ENCODE assay signal across 2 cellular contexts in the genomic region with DNA sequence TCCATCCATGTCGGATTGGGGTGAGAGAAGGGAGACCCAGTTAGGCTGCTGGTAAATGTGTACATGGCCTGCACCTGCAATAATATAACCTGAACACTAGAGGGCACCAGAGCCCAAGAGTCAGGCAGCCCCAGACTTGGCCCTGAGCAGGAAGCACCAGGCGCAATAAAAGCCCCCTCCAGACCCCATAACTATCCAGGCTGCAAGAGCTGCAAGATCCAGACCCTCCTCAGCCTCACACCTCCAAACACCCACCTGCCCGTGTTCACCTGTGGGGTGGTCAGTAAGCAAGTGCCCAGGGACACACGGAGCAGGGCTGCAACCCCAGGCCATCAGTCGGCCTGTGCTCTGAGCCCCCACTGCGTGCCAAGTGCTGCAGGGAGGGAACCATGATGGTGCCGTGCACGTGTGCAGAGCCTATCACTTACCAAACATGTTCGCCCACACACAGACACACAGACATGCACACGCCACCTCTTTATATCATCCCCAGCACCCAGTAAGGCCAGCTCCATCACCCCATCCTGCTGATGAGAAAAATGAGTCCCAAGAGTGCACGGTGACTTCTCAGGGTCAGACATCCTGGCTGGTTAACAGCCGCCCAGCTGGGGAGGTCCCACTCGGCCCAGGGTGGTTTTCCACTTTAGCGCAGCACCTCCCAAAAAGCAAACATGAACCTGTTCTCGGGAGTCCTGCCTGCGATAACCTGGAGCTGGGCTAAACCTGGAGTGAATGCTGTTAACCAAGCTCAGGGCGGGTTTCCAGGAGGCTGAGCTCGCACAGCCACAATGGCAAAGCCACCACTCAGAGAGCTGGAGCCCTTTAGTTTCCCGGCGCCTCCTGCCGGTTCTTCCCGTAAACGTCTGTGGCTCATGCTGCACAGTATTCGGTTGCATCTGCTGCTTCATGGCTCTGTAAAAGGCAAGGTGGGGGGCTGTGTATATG.
TF ChIP-seq lines count a peak whose summit lies in the region.

No MANE protein-coding gene starts in this region.

TF ChIP-seq in HCT116, 20 proteins besides CTCF, POLR2A, EP300 and RAD21:
- TF ChIP-seq, protein P1, sequence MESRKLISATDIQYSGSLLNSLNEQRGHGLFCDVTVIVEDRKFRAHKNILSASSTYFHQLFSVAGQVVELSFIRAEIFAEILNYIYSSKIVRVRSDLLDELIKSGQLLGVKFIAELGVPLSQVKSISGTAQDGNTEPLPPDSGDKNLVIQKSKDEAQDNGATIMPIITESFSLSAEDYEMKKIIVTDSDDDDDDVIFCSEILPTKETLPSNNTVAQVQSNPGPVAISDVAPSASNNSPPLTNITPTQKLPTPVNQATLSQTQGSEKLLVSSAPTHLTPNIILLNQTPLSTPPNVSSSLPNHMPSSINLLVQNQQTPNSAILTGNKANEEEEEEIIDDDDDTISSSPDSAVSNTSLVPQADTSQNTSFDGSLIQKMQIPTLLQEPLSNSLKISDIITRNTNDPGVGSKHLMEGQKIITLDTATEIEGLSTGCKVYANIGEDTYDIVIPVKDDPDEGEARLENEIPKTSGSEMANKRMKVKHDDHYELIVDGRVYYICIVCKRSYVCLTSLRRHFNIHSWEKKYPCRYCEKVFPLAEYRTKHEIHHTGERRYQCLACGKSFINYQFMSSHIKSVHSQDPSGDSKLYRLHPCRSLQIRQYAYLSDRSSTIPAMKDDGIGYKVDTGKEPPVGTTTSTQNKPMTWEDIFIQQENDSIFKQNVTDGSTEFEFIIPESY (IDR thresholded peaks at IDR 0.05; ENCODE audit: extremely low read depth, insufficient replicate concordance, low read length): no peak
- no peak for TF ChIP-seq POLR2AphosphoS5 (IDR thresholded peaks at IDR 0.05; ENCODE audit: low read depth, low read length)
- no peak for TF ChIP-seq ELF1 (IDR thresholded peaks at IDR 0.05; ENCODE audit: borderline replicate concordance, low read depth)
- no peak for TF ChIP-seq ZNF274 (IDR thresholded peaks at IDR 0.05; ENCODE audit: low read depth, low read length)
- TF ChIP-seq, protein P2, sequence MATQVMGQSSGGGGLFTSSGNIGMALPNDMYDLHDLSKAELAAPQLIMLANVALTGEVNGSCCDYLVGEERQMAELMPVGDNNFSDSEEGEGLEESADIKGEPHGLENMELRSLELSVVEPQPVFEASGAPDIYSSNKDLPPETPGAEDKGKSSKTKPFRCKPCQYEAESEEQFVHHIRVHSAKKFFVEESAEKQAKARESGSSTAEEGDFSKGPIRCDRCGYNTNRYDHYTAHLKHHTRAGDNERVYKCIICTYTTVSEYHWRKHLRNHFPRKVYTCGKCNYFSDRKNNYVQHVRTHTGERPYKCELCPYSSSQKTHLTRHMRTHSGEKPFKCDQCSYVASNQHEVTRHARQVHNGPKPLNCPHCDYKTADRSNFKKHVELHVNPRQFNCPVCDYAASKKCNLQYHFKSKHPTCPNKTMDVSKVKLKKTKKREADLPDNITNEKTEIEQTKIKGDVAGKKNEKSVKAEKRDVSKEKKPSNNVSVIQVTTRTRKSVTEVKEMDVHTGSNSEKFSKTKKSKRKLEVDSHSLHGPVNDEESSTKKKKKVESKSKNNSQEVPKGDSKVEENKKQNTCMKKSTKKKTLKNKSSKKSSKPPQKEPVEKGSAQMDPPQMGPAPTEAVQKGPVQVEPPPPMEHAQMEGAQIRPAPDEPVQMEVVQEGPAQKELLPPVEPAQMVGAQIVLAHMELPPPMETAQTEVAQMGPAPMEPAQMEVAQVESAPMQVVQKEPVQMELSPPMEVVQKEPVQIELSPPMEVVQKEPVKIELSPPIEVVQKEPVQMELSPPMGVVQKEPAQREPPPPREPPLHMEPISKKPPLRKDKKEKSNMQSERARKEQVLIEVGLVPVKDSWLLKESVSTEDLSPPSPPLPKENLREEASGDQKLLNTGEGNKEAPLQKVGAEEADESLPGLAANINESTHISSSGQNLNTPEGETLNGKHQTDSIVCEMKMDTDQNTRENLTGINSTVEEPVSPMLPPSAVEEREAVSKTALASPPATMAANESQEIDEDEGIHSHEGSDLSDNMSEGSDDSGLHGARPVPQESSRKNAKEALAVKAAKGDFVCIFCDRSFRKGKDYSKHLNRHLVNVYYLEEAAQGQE (IDR thresholded peaks at IDR 0.05; ENCODE audit: low read depth): no peak
- no peak for TF ChIP-seq SP1 (IDR thresholded peaks at IDR 0.05; ENCODE audit: low read depth)
- TF ChIP-seq EZH2 (IDR thresholded peaks at IDR 0.05): no peak
- TF ChIP-seq EGR1 (IDR thresholded peaks at IDR 0.05; ENCODE audit: low read depth): no peak
- TF ChIP-seq, protein P3, sequence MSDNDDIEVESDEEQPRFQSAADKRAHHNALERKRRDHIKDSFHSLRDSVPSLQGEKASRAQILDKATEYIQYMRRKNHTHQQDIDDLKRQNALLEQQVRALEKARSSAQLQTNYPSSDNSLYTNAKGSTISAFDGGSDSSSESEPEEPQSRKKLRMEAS (IDR thresholded peaks at IDR 0.05): no peak
- no peak for TF ChIP-seq SRF (IDR thresholded peaks at IDR 0.05; ENCODE audit: low read depth)
- no peak for TF ChIP-seq CBX3 (IDR thresholded peaks at IDR 0.05; ENCODE audit: low read depth)
- no peak for TF ChIP-seq SIN3A (IDR thresholded peaks at IDR 0.05; ENCODE audit: low read depth)
- TF ChIP-seq, protein P4, sequence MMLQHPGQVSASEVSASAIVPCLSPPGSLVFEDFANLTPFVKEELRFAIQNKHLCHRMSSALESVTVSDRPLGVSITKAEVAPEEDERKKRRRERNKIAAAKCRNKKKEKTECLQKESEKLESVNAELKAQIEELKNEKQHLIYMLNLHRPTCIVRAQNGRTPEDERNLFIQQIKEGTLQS (IDR thresholded peaks at IDR 0.05): no peak
- no peak for TF ChIP-seq ZFX (IDR thresholded peaks at IDR 0.05)
- no peak for TF ChIP-seq YY1 (IDR thresholded peaks at IDR 0.05; ENCODE audit: extremely low read depth, insufficient replicate concordance, low read depth, low read length)
- no peak for TF ChIP-seq JUND (IDR thresholded peaks at IDR 0.05)
- no peak for TF ChIP-seq CEBPB (IDR thresholded peaks at IDR 0.05; ENCODE audit: low read depth)
- TF ChIP-seq TCF7L2 (IDR thresholded peaks at IDR 0.05; ENCODE audit: borderline replicate concordance, extremely low read depth, insufficient read depth, insufficient read length): no peak
- no peak for TF ChIP-seq FOSL1 (IDR thresholded peaks at IDR 0.05; ENCODE audit: low read depth)
- TF ChIP-seq EZH2phosphoT487 (IDR thresholded peaks at IDR 0.05; ENCODE audit: borderline replicate concordance): no peak

TF ChIP-seq in GM12878, 131 proteins besides CTCF, POLR2A, EP300 and RAD21 (continues in another document):
- TF ChIP-seq, protein P5, sequence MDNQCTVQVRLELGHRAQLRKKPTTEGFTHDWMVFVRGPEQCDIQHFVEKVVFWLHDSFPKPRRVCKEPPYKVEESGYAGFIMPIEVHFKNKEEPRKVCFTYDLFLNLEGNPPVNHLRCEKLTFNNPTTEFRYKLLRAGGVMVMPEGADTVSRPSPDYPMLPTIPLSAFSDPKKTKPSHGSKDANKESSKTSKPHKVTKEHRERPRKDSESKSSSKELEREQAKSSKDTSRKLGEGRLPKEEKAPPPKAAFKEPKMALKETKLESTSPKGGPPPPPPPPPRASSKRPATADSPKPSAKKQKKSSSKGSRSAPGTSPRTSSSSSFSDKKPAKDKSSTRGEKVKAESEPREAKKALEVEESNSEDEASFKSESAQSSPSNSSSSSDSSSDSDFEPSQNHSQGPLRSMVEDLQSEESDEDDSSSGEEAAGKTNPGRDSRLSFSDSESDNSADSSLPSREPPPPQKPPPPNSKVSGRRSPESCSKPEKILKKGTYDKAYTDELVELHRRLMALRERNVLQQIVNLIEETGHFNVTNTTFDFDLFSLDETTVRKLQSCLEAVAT (IDR thresholded peaks at IDR 0.05): no peak
- no peak for TF ChIP-seq FOS (IDR thresholded peaks at IDR 0.05; ENCODE audit: borderline replicate concordance, extremely low read depth, insufficient read length)
- TF ChIP-seq TARDBP (IDR thresholded peaks at IDR 0.05; ENCODE audit: borderline replicate concordance): no peak
- peak; percentile 59; the same call in 1 of the 2 replicates for TF ChIP-seq HDGF (IDR thresholded peaks at IDR 0.05)
- no peak for TF ChIP-seq FOXK2 (IDR thresholded peaks at IDR 0.05)
- 0 out of 2 replicates have a peak, but pooled peaks have one; percentile 35 for TF ChIP-seq YY1 (IDR thresholded peaks at IDR 0.05; ENCODE audit: low read depth, low read length)
- 0 out of 2 replicates have a peak, but pooled peaks have one; percentile 26 for TF ChIP-seq IKZF1 (conservative IDR thresholded peaks at IDR 0.05)
- TF ChIP-seq KDM1A (IDR thresholded peaks at IDR 0.05; ENCODE audit: borderline replicate concordance): no peak
- TF ChIP-seq CHD4 (IDR thresholded peaks at IDR 0.05): no peak
- TF ChIP-seq KAT2A (conservative IDR thresholded peaks at IDR 0.05; ENCODE audit: control insufficient read depth, low read depth, low read length): no peak
- TF ChIP-seq, protein P6, sequence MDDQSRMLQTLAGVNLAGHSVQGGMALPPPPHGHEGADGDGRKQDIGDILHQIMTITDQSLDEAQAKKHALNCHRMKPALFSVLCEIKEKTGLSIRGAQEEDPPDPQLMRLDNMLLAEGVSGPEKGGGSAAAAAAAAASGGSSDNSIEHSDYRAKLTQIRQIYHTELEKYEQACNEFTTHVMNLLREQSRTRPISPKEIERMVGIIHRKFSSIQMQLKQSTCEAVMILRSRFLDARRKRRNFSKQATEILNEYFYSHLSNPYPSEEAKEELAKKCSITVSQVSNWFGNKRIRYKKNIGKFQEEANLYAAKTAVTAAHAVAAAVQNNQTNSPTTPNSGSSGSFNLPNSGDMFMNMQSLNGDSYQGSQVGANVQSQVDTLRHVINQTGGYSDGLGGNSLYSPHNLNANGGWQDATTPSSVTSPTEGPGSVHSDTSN (IDR thresholded peaks at IDR 0.05; ENCODE audit: insufficient replicate concordance, low read depth, low read length): no peak
- no peak for TF ChIP-seq BRCA1 (IDR thresholded peaks at IDR 0.05; ENCODE audit: low read depth, low read length)
- no peak for TF ChIP-seq YBX1 (IDR thresholded peaks at IDR 0.05)
- TF ChIP-seq, protein P7, sequence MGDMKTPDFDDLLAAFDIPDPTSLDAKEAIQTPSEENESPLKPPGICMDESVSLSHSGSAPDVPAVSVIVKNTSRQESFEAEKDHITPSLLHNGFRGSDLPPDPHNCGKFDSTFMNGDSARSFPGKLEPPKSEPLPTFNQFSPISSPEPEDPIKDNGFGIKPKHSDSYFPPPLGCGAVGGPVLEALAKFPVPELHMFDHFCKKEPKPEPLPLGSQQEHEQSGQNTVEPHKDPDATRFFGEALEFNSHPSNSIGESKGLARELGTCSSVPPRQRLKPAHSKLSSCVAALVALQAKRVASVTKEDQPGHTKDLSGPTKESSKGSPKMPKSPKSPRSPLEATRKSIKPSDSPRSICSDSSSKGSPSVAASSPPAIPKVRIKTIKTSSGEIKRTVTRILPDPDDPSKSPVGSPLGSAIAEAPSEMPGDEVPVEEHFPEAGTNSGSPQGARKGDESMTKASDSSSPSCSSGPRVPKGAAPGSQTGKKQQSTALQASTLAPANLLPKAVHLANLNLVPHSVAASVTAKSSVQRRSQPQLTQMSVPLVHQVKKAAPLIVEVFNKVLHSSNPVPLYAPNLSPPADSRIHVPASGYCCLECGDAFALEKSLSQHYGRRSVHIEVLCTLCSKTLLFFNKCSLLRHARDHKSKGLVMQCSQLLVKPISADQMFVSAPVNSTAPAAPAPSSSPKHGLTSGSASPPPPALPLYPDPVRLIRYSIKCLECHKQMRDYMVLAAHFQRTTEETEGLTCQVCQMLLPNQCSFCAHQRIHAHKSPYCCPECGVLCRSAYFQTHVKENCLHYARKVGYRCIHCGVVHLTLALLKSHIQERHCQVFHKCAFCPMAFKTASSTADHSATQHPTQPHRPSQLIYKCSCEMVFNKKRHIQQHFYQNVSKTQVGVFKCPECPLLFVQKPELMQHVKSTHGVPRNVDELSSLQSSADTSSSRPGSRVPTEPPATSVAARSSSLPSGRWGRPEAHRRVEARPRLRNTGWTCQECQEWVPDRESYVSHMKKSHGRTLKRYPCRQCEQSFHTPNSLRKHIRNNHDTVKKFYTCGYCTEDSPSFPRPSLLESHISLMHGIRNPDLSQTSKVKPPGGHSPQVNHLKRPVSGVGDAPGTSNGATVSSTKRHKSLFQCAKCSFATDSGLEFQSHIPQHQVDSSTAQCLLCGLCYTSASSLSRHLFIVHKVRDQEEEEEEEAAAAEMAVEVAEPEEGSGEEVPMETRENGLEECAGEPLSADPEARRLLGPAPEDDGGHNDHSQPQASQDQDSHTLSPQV (IDR thresholded peaks at IDR 0.05): no peak
- TF ChIP-seq, protein P8, sequence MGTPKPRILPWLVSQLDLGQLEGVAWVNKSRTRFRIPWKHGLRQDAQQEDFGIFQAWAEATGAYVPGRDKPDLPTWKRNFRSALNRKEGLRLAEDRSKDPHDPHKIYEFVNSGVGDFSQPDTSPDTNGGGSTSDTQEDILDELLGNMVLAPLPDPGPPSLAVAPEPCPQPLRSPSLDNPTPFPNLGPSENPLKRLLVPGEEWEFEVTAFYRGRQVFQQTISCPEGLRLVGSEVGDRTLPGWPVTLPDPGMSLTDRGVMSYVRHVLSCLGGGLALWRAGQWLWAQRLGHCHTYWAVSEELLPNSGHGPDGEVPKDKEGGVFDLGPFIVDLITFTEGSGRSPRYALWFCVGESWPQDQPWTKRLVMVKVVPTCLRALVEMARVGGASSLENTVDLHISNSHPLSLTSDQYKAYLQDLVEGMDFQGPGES (IDR thresholded peaks at IDR 0.05): no peak
- peak; percentile 53; the same call in 1 of the 2 replicates for TF ChIP-seq SMARCA5 (IDR thresholded peaks at IDR 0.05)
- no peak for TF ChIP-seq IKZF2 (IDR thresholded peaks at IDR 0.05)
- no peak for TF ChIP-seq NRF1 (conservative IDR thresholded peaks at IDR 0.05; ENCODE audit: low read depth, low read length)
- TF ChIP-seq ZNF24 (IDR thresholded peaks at IDR 0.05): no peak
- TF ChIP-seq PAX8 (IDR thresholded peaks at IDR 0.05): no peak
- TF ChIP-seq BCL11A (IDR thresholded peaks at IDR 0.05; ENCODE audit: low read depth, low read length): no peak
- TF ChIP-seq CBX5 (IDR thresholded peaks at IDR 0.05; ENCODE audit: low read depth): no peak
- TF ChIP-seq NBN (IDR thresholded peaks at IDR 0.05): no peak
- TF ChIP-seq SMC3 (IDR thresholded peaks at IDR 0.05; ENCODE audit: borderline replicate concordance, low read length): peak; percentile 85
- TF ChIP-seq RAD51 (IDR thresholded peaks at IDR 0.05): no peak
- 0 out of 2 replicates have a peak, but pooled peaks have one; percentile 43 for TF ChIP-seq STAT1 (conservative IDR thresholded peaks at IDR 0.05)
- TF ChIP-seq MTA3 (IDR thresholded peaks at IDR 0.05; ENCODE audit: borderline replicate concordance, low read length): no peak
- TF ChIP-seq CEBPB (IDR thresholded peaks at IDR 0.05; ENCODE audit: borderline replicate concordance in 1 of 2, low read depth in 2 of 2, low read length in 2 of 2): no peak
- no peak for TF ChIP-seq ZNF622 (IDR thresholded peaks at IDR 0.05)
- TF ChIP-seq, protein P9, sequence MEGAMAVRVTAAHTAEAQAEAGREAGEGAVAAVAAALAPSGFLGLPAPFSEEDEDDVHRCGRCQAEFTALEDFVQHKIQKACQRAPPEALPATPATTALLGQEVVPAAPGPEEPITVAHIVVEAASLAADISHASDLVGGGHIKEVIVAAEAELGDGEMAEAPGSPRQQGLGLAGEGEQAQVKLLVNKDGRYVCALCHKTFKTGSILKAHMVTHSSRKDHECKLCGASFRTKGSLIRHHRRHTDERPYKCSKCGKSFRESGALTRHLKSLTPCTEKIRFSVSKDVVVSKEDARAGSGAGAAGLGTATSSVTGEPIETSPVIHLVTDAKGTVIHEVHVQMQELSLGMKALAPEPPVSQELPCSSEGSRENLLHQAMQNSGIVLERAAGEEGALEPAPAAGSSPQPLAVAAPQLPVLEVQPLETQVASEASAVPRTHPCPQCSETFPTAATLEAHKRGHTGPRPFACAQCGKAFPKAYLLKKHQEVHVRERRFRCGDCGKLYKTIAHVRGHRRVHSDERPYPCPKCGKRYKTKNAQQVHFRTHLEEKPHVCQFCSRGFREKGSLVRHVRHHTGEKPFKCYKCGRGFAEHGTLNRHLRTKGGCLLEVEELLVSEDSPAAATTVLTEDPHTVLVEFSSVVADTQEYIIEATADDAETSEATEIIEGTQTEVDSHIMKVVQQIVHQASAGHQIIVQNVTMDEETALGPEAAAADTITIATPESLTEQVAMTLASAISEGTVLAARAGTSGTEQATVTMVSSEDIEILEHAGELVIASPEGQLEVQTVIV (IDR thresholded peaks at IDR 0.05; ENCODE audit: borderline replicate concordance, partially characterized antibody): peak; percentile 10
